ENCODE assay signal across 8 cellular contexts in genomic region chr12:2034633-2035420, GRCh38. TPM values are rescaled to one million over a fixed set of nuclear protein-coding genes. Genes with fewer than 3 reads are reported as not detected.
DNase-seq lines count a peak whose midpoint lies in the region; ATAC-seq lines count a peak whose summit lies in the region.

No MANE protein-coding gene starts in this region.

- DNase-seq in GM04504 (ENCODE audit: low read depth) (peak; percentile 40), NCI-H2171 treated with DMSO at 0.1 percent for 48 hours (lab: John Stamatoyannopoulos, UW) (peak; percentile 98), cerebellum (ENCODE audit: low spot score) (peak; percentile 89), kidney tubule cell (ENCODE audit: low spot score) (peak; percentile 81)
- DNase-seq in activated CD4-positive, alpha-beta T cell treated with anti-CD3 and anti-CD28 coated beads for 1 hour = peak; percentile 74
- peak; percentile 71 to 83 for DNase-seq in stimulated activated CD4-positive, alpha-beta T cell treated with anti-CD3 and anti-CD28 coated beads, Interleukin-15, amount 100 ng/mL, for 48 hours (ENCODE audit: low read depth in 2 of 2)

- ATAC-seq in HG02885 (IDR thresholded peaks at IDR 0.05; ENCODE audit: poor library complexity, unreplicated experiment) (peak; percentile 88), HG03378 (IDR thresholded peaks at IDR 0.05; ENCODE audit: unreplicated experiment) (no peak)

RNA-seq across cellular contexts. Expression of gene CACNA1C, which starts 18.0 kb away (rescaled TPM):
- total RNA-seq in cerebellum = 20.9 TPM

RNA-seq across cellular contexts. Expression of gene DCP1B, which starts 30.6 kb away (rescaled TPM):
- 11.4 TPM for total RNA-seq in cerebellum

Comparison
In these comparisons a context has a peak if more than half of its experiments do, and no peak if none do; other contexts are left out.
1. DNase-seq: peak in every context shown above with its lines; median percentile 98 in NCI-H2171 treated with DMSO at 0.1 percent for 48 hours; 89 in cerebellum; 81 in kidney tubule cell; 77 in stimulated activated CD4-positive, alpha-beta T cell treated with anti-CD3 and anti-CD28 coated beads, Interleukin-15, amount 100 ng/mL, for 48 hours; 74 in activated CD4-positive, alpha-beta T cell treated with anti-CD3 and anti-CD28 coated beads for 1 hour; 40 in GM04504.